In the genomic region with DNA sequence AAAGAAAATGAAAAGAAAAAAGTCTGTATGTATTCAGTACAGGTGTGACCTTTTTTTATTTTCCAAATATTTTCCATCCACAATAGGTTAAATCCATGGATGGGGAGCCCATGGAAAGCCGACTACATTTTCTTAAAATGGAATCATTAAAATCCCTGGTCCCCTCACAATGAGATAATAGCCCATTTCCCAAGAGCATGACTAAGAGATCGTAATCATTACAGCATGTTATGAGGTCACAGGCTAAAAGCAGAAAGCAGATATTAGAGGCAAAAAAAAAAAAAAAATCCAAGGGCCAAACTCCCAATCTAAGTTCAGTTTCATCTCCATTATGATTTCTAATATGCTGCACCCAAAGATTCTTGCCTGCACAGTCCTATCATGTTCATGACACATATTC, we compare ENCODE assay signal across 8 cellular contexts. TPM values are rescaled to one million over a fixed set of nuclear protein-coding genes. Genes with fewer than 3 reads are reported as not detected.
DNase-seq lines count a peak whose midpoint lies in the region; ATAC-seq, FAIRE-seq and TF ChIP-seq lines count a peak whose summit lies in the region.

No MANE protein-coding gene starts in this region.

- DNase-seq in activated naive CD4-positive, alpha-beta T cell treated with anti-CD3 and anti-CD28 coated beads for 36 hours: no peak
- DNase-seq in activated naive CD4-positive, alpha-beta T cell treated with Interleukin-2 at 50 U/mL for 16 hours: no peak
- DNase-seq in RCC 7860 (ENCODE audit: low spot score) (peak; percentile 50), esophagus squamous epithelium (lab: John Stamatoyannopoulos, UW) (no peak), thyroid gland (no peak), GM10248 (ENCODE audit: extremely low spot score) (no peak), COLO668 (lab: John Stamatoyannopoulos, UW; ENCODE audit: unreplicated experiment) (no peak)

- H3K9me3 ChIP-seq in esophagus squamous epithelium (no peaks in the 10 kb centered on the region), thyroid gland (no peaks in the 10 kb centered on the region)

- TF ChIP-seq CTCF in esophagus squamous epithelium (IDR thresholded peaks at IDR 0.05): no peak
- no peak for TF ChIP-seq CTCF in thyroid gland (IDR thresholded peaks at IDR 0.05)
- no peak for TF ChIP-seq CTCF in GM10248 (IDR thresholded peaks at IDR 0.05; ENCODE audit: control extremely low read depth, extremely low read depth, low read depth, missing control alignments)

- peaks cover 6% of the 10 kb centered on the region for H3K36me3 Mint-ChIP-seq in activated naive CD4-positive, alpha-beta T cell treated with anti-CD3 and anti-CD28 coated beads for 36 hours (ENCODE audit: low read depth)

- CTCF ChIA-PET in activated naive CD4-positive, alpha-beta T cell treated with anti-CD3 and anti-CD28 coated beads for 36 hours (lab: Charles Lee): interaction anchor here (0.9 to 3.0 kb wide), 7 partner anchors 10 to 43 kb away, joined by 4 to 14 read pairs (median 4); no protein-coding TSS in a partner anchor
- CTCF ChIA-PET in GM10248 (lab: Yijun Ruan, JAX): interaction anchor here (0.7 to 4.4 kb wide), 18 partner anchors 9 to 157 kb away, joined by 3 to 28 read pairs (median 4); no protein-coding TSS in a partner anchor

- ATAC-seq in HG03108 (IDR thresholded peaks at IDR 0.05; ENCODE audit: unreplicated experiment): no peak

- H3K4me3 ChIP-seq in esophagus squamous epithelium: peak overlapping the region in 3 of 4 donors; percentile 47 to 70 (median 58)
- H3K4me3 ChIP-seq in thyroid gland (replicated peaks in 1 of 3): peak overlapping the region in 1 of 3 donors; percentile 40

- H3K4me3 Mint-ChIP-seq in activated naive CD4-positive, alpha-beta T cell treated with anti-CD3 and anti-CD28 coated beads for 36 hours: peak overlapping the region; percentile 88

- H3K4me1 ChIP-seq in esophagus squamous epithelium (peaks cover 32 to 75% (median 48%) of the 10 kb centered on the region in 3 donors), thyroid gland (peaks cover 34 to 41% of the 10 kb centered on the region in 2 donors)

- H3K9me3 Mint-ChIP-seq in activated naive CD4-positive, alpha-beta T cell treated with anti-CD3 and anti-CD28 coated beads for 36 hours: no peaks in the 10 kb centered on the region

- H3K36me3 ChIP-seq in esophagus squamous epithelium (peaks cover 0 to 12% (median 0%) of the 10 kb centered on the region in 3 donors), thyroid gland (no peaks in the 10 kb centered on the region)

- no peaks in the 10 kb centered on the region for H3K27me3 ChIP-seq in esophagus squamous epithelium
- no peaks in the 10 kb centered on the region for H3K27me3 ChIP-seq in thyroid gland

- FAIRE-seq in RCC 7860 (lab: Jason Lieb, UNC): no peak

- WGBS in esophagus squamous epithelium, 2 donors: 7 to 8% methylated on average over 2 of the region's 2 CpGs
- WGBS in thyroid gland, 2 donors: 22 to 27% methylated on average over 2 of the region's 2 CpGs

- POLR2A ChIA-PET in GM10248 (lab: Yijun Ruan, JAX): no interaction called here

- TF ChIP-seq POLR2A in esophagus squamous epithelium (IDR thresholded peaks at IDR 0.05): no peak
- TF ChIP-seq POLR2A in thyroid gland (IDR thresholded peaks at IDR 0.05): no peak

- intact Hi-C loops in activated naive CD4-positive, alpha-beta T cell treated with anti-CD3 and anti-CD28 coated beads for 36 hours (cut with micrococcal nuclease): loop anchor here (5.0 kb wide), 2 partner anchors 40 to 485 kb away; no protein-coding TSS in a partner anchor
- intact Hi-C loops in esophagus squamous epithelium (cut with DNase I) (no loop called here), thyroid gland (cut with DNase I) (no loop called here)

- peak overlapping the region; percentile 93 for H3K27ac Mint-ChIP-seq in activated naive CD4-positive, alpha-beta T cell treated with anti-CD3 and anti-CD28 coated beads for 36 hours

- H3K27me3 Mint-ChIP-seq in activated naive CD4-positive, alpha-beta T cell treated with anti-CD3 and anti-CD28 coated beads for 36 hours (ENCODE audit: low read depth): no peaks in the 10 kb centered on the region

- peak overlapping the region; percentile 90 to 95 (median 92) for H3K27ac ChIP-seq in esophagus squamous epithelium
- peak overlapping the region; percentile 42 to 90 (median 85) for H3K27ac ChIP-seq in thyroid gland

- H3K4me1 Mint-ChIP-seq in activated naive CD4-positive, alpha-beta T cell treated with anti-CD3 and anti-CD28 coated beads for 36 hours (ENCODE audit: low read depth): peaks cover 86% of the 10 kb centered on the region

RNA-seq across cellular contexts. Expression of a gene that starts 44.7 kb away (rescaled TPM):
- total RNA-seq in activated naive CD4-positive, alpha-beta T cell treated with anti-CD3 and anti-CD28 coated beads for 36 hours: 100 to 1,000 TPM; 145 to 149 TPM
- total RNA-seq in esophagus squamous epithelium: 10 to 100 TPM; 42.1 to 86.7 (median 67.5) TPM
- total RNA-seq in thyroid gland: 10 to 100 TPM; 69.0 to 94.5 (median 75.7) TPM
